28 cellular contexts compared by ENCODE assay signal in genomic region chr3:130341882-130342281, GRCh38. TPM values are rescaled to one million over a fixed set of nuclear protein-coding genes. Genes with fewer than 3 reads are reported as not detected.
"Had no signal": no experiment of that assay in that cellular context is flagged by ENCODE, and none has a peak within 500 bp of the region (broad histone marks: within the 10 kb centered on the region; RNA-seq: fewer than 3 reads in every experiment).

No MANE protein-coding gene starts in this region.

- H3K27ac ChIP-seq: ascending aorta, brain microvascular endothelial cell, KMS-11, SK-N-MC, WERI-Rb-1 had no signal

- ATAC-seq: activated CD8-positive, alpha-beta T cell treated with anti-CD3 and anti-CD28 coated beads, Interleukin-2, amount 10 ng/mL, durations not matched to agents 7 days and 5 days; Panc1; Right ventricle myocardium inferior had no signal

- H3K36me3 ChIP-seq: ascending aorta, brain microvascular endothelial cell, MG63, WERI-Rb-1 had no signal

- H3K9ac ChIP-seq: KMS-11 had no signal

- H3K4me3 Mint-ChIP-seq: activated CD8-positive, alpha-beta T cell treated with anti-CD3 and anti-CD28 coated beads, Interleukin-2, amount 10 ng/mL, durations not matched to agents 7 days and 5 days; activated T-cell treated with anti-CD3 and anti-CD28 coated beads, Interleukin-2, amount 50 U/mL, for 24 hours; IgD-negative memory B cell had no signal

- H3K4me3 ChIP-seq: ascending aorta, MG63, SK-N-MC had no signal

- H3K4me1 ChIP-seq: ascending aorta had no signal

- H3K4me1 Mint-ChIP-seq: IgD-negative memory B cell had no signal

- H3K27ac Mint-ChIP-seq: activated CD8-positive, alpha-beta T cell treated with anti-CD3 and anti-CD28 coated beads, Interleukin-2, amount 10 ng/mL, durations not matched to agents 7 days and 5 days; activated T-helper 2 cell treated with anti-CD3 and anti-CD28 coated beads, Interferon-gamma antibody, Interleukin-2, Interleukin-4, amounts not matched to agents 10 μg/mL and 5 μg/mL and 100 μg/mL, durations not matched to agents 14 hours and 24 hours and 36 hours; IgD-negative memory B cell had no signal

- DNase-seq: activated CD4-positive, alpha-beta T cell treated with anti-CD3 and anti-CD28 coated beads for 4 hours; activated CD4-positive, alpha-beta T cell treated with anti-CD3 and anti-CD28 coated beads, Interleukin-2, amount 50 U/mL, for 4 hours; activated CD8-positive, alpha-beta T cell treated with anti-CD3 and anti-CD28 coated beads, Interleukin-2, amount 10 ng/mL, durations not matched to agents 7 days and 5 days; activated gamma-delta T cell treated with Interleukin-2 at 50 U/mL for 16 hours; activated naive CD4-positive, alpha-beta T cell treated with anti-CD3 and anti-CD28 coated beads, Interleukin-2, amount 50 U/mL, for 16 hours; activated T-cell treated with anti-CD3 and anti-CD28 coated beads, Interleukin-2, amount 50 U/mL, for 24 hours; amniotic stem cell; brain microvascular endothelial cell; caudate nucleus; MG63; NCI-H1092 treated with DMSO at 0.1 percent for 48 hours; NCI-H1417 treated with DMSO at 0.1 percent for 48 hours; NCI-H1694; NCI-H2029; NCI-H345; NCI-H510A treated with DMSO at 0.1 percent for 48 hours; NCI-H69; NK-92 treated with Interleukin-12 subunit alpha and Interleukin-12 subunit beta, amount 100 ng/mL, for 24 hours; RPMI8226; WERI-Rb-1 had no signal

- H3K4me2 ChIP-seq: KMS-11 had no signal

- H3K27me3 ChIP-seq: ascending aorta had no signal

RNA-seq across cellular contexts. Expression of gene COL6A5, which starts 3.6 kb away (rescaled TPM):
- total RNA-seq: activated CD8-positive, alpha-beta T cell treated with anti-CD3 and anti-CD28 coated beads, Interleukin-2, amount 10 ng/mL, durations not matched to agents 7 days and 5 days; activated T-helper 2 cell treated with anti-CD3 and anti-CD28 coated beads, Interferon-gamma antibody, Interleukin-2, Interleukin-4, amounts not matched to agents 10 μg/mL and 5 μg/mL and 100 μg/mL, durations not matched to agents 14 hours and 24 hours and 36 hours; ascending aorta; Right ventricle myocardium inferior; T-helper 2 cell treated with Interferon-gamma antibody and Interleukin-4, amounts not matched to agents 100 ng/mL and 5 ng/mL, for 36 hours had no signal
- polyA plus RNA-seq: IgD-negative memory B cell had no signal
